ENCODE assay signal across 10 cellular contexts in genomic region chr6:36544228-36544627, GRCh38. TPM values are rescaled to one million over a fixed set of nuclear protein-coding genes. Genes with fewer than 3 reads are reported as not detected.
DNase-seq lines count a peak whose midpoint lies in the region; ATAC-seq and TF ChIP-seq lines count a peak whose summit lies in the region.
"Had no signal": no experiment of that assay in that cellular context is flagged by ENCODE, and none has a peak within 500 bp of the region (broad histone marks: within the 10 kb centered on the region; RNA-seq: fewer than 3 reads in every experiment).

No MANE protein-coding gene starts in this region.

- CTCF ChIA-PET in activated CD8-positive, alpha-beta memory T cell treated with anti-CD3 and anti-CD28 coated beads, Interleukin-2, amount 10 ng/mL, durations not matched to agents 7 days and 5 days (lab: Charles Lee), result interaction anchor here (0.8 to 3.7 kb wide), 5 partner anchors 23 to 101 kb away, joined by 3 to 27 read pairs (median 3); partner anchors contain the start of gene KCTD20
- CTCF ChIA-PET in activated CD8-positive, alpha-beta T cell treated with anti-CD3 and anti-CD28 coated beads, Interleukin-2, amount 10 ng/mL, durations not matched to agents 7 days and 5 days (lab: Charles Lee), result interaction anchor here (1.4 to 2.3 kb wide), 4 partner anchors 29 to 121 kb away, joined by 5 to 15 read pairs (median 8); no protein-coding TSS in a partner anchor

- peaks cover 6% of the 10 kb centered on the region for H3K36me3 ChIP-seq in thoracic aorta

- no peak for ATAC-seq in activated CD8-positive, alpha-beta memory T cell treated with anti-CD3 and anti-CD28 coated beads, Interleukin-2, amount 10 ng/mL, durations not matched to agents 7 days and 5 days
- ATAC-seq in activated CD8-positive, alpha-beta T cell treated with anti-CD3 and anti-CD28 coated beads, Interleukin-2, amount 10 ng/mL, durations not matched to agents 7 days and 5 days, result no peak
- no peak for ATAC-seq in thoracic aorta (ENCODE audit: insufficient number of reproducible peaks, low FRiP score, low read depth)
- no peak for ATAC-seq in GM21723 (IDR thresholded peaks at IDR 0.05; ENCODE audit: unreplicated experiment)

- peaks cover 53% of the 10 kb centered on the region for H3K4me1 Mint-ChIP-seq in activated CD8-positive, alpha-beta memory T cell treated with anti-CD3 and anti-CD28 coated beads, Interleukin-2, amount 10 ng/mL, durations not matched to agents 7 days and 5 days
- H3K4me1 Mint-ChIP-seq in activated CD8-positive, alpha-beta T cell treated with anti-CD3 and anti-CD28 coated beads, Interleukin-2, amount 10 ng/mL, durations not matched to agents 7 days and 5 days (ENCODE audit: low read depth), result peaks cover 70% of the 10 kb centered on the region
- peaks cover 10% of the 10 kb centered on the region for H3K4me1 Mint-ChIP-seq in glutamatergic neuron (ENCODE audit: low read depth, unreplicated experiment)

- peaks cover 28% of the 10 kb centered on the region for H3K36me3 Mint-ChIP-seq in activated CD8-positive, alpha-beta memory T cell treated with anti-CD3 and anti-CD28 coated beads, Interleukin-2, amount 10 ng/mL, durations not matched to agents 7 days and 5 days
- peaks cover 47% of the 10 kb centered on the region for H3K36me3 Mint-ChIP-seq in activated CD8-positive, alpha-beta T cell treated with anti-CD3 and anti-CD28 coated beads, Interleukin-2, amount 10 ng/mL, durations not matched to agents 7 days and 5 days (ENCODE audit: low read depth)
- H3K36me3 Mint-ChIP-seq in glutamatergic neuron (ENCODE audit: unreplicated experiment), result no peaks in the 10 kb centered on the region

- peak overlapping the region; percentile 14 for H3K4me3 ChIP-seq in thoracic aorta

- no peaks in the 10 kb centered on the region for H3K9me3 ChIP-seq in thoracic aorta
- H3K9me3 ChIP-seq: BE2C had no signal

- peak overlapping the region; percentile 88 for H3K27ac Mint-ChIP-seq in activated CD8-positive, alpha-beta memory T cell treated with anti-CD3 and anti-CD28 coated beads, Interleukin-2, amount 10 ng/mL, durations not matched to agents 7 days and 5 days
- peak overlapping the region; percentile 84 for H3K27ac Mint-ChIP-seq in activated CD8-positive, alpha-beta T cell treated with anti-CD3 and anti-CD28 coated beads, Interleukin-2, amount 10 ng/mL, durations not matched to agents 7 days and 5 days
- H3K27ac Mint-ChIP-seq in glutamatergic neuron (ENCODE audit: unreplicated experiment), result no peak overlapping the region

- no peaks in the 10 kb centered on the region for H3K9me3 Mint-ChIP-seq in activated CD8-positive, alpha-beta memory T cell treated with anti-CD3 and anti-CD28 coated beads, Interleukin-2, amount 10 ng/mL, durations not matched to agents 7 days and 5 days (ENCODE audit: low read depth)
- no peaks in the 10 kb centered on the region for H3K9me3 Mint-ChIP-seq in activated CD8-positive, alpha-beta T cell treated with anti-CD3 and anti-CD28 coated beads, Interleukin-2, amount 10 ng/mL, durations not matched to agents 7 days and 5 days (ENCODE audit: insufficient read depth)
- peaks cover 4% of the 10 kb centered on the region for H3K9me3 Mint-ChIP-seq in glutamatergic neuron (ENCODE audit: unreplicated experiment)

- H3K27ac ChIP-seq in thoracic aorta, result no peak overlapping the region
- no peak overlapping the region for H3K27ac ChIP-seq in substantia nigra (ENCODE audit: low read depth, low read length, poor library complexity, severe bottlenecking)

- peak overlapping the region; percentile 74 for H3K4me3 Mint-ChIP-seq in activated CD8-positive, alpha-beta memory T cell treated with anti-CD3 and anti-CD28 coated beads, Interleukin-2, amount 10 ng/mL, durations not matched to agents 7 days and 5 days
- H3K4me3 Mint-ChIP-seq in activated CD8-positive, alpha-beta T cell treated with anti-CD3 and anti-CD28 coated beads, Interleukin-2, amount 10 ng/mL, durations not matched to agents 7 days and 5 days, result peak overlapping the region; percentile 81
- H3K4me3 Mint-ChIP-seq in glutamatergic neuron (ENCODE audit: unreplicated experiment), result peak overlapping the region; percentile 74

- POLR2A ChIA-PET in activated CD8-positive, alpha-beta T cell treated with anti-CD3 and anti-CD28 coated beads, Interleukin-2, amount 10 ng/mL, durations not matched to agents 7 days and 5 days (lab: Charles Lee), result interaction anchor here (0.6 to 5.3 kb wide), 5 partner anchors 25 to 700 kb away, joined by 3 to 109 read pairs (median 4); partner anchors contain the start of gene SRSF3

- peak; percentile 83 for DNase-seq in activated CD8-positive, alpha-beta memory T cell treated with anti-CD3 and anti-CD28 coated beads, Interleukin-2, amount 10 ng/mL, durations not matched to agents 7 days and 5 days
- DNase-seq in activated CD8-positive, alpha-beta memory T cell treated with anti-CD3 and anti-CD28 coated beads for 24 hours, result no peak
- peak; percentile 79 for DNase-seq in activated CD8-positive, alpha-beta T cell treated with anti-CD3 and anti-CD28 coated beads, Interleukin-2, amount 10 ng/mL, durations not matched to agents 7 days and 5 days
- DNase-seq in glutamatergic neuron, result no peak
- DNase-seq in thoracic aorta (ENCODE audit: low spot score), result no peak
- no peak for DNase-seq in NCI-H82 treated with DMSO at 0.1 percent for 48 hours (lab: John Stamatoyannopoulos, UW; ENCODE audit: unreplicated experiment)
- no peak for DNase-seq in substantia nigra (lab: John Stamatoyannopoulos, UW)
- DNase-seq: BE2C, caudate nucleus had no signal

- no peaks in the 10 kb centered on the region for H3K27me3 ChIP-seq in thoracic aorta (replicated peaks; ENCODE audit: insufficient read depth)
- H3K27me3 ChIP-seq: BE2C had no signal

- H3K27me3 Mint-ChIP-seq in activated CD8-positive, alpha-beta memory T cell treated with anti-CD3 and anti-CD28 coated beads, Interleukin-2, amount 10 ng/mL, durations not matched to agents 7 days and 5 days, result no peaks in the 10 kb centered on the region
- H3K27me3 Mint-ChIP-seq in activated CD8-positive, alpha-beta T cell treated with anti-CD3 and anti-CD28 coated beads, Interleukin-2, amount 10 ng/mL, durations not matched to agents 7 days and 5 days (ENCODE audit: low read depth), result no peaks in the 10 kb centered on the region
- peaks cover 5% of the 10 kb centered on the region for H3K27me3 Mint-ChIP-seq in glutamatergic neuron (ENCODE audit: unreplicated experiment)

- no peak for TF ChIP-seq CTCF in glutamatergic neuron (IDR thresholded peaks at IDR 0.05; ENCODE audit: partially characterized antibody, unreplicated experiment)
- TF ChIP-seq CTCF in thoracic aorta (IDR thresholded peaks at IDR 0.05), result no peak

- H3K4me1 ChIP-seq in thoracic aorta (ENCODE audit: control insufficient read depth in 1 of 2, low read depth in 2 of 2), result peaks cover 24 to 32% of the 10 kb centered on the region in 2 donors

RNA-seq across cellular contexts. Expression of gene STK38, which starts 3.1 kb away (rescaled TPM):
- 10 to 100 TPM; 47.7 to 54.7 TPM for total RNA-seq in activated CD8-positive, alpha-beta memory T cell treated with anti-CD3 and anti-CD28 coated beads, Interleukin-2, amount 10 ng/mL, durations not matched to agents 7 days and 5 days
- total RNA-seq in activated CD8-positive, alpha-beta T cell treated with anti-CD3 and anti-CD28 coated beads, Interleukin-2, amount 10 ng/mL, durations not matched to agents 7 days and 5 days, result 10 to 100 TPM; 53.5 to 54.4 TPM
- 55.1 TPM for total RNA-seq in glutamatergic neuron (ENCODE audit: unreplicated experiment)
- total RNA-seq in thoracic aorta, result 10 to 100 TPM; 23.1 to 23.2 TPM

RNA-seq across cellular contexts. Expression of gene SRSF3, which starts 49.9 kb away (rescaled TPM):
- total RNA-seq in activated CD8-positive, alpha-beta memory T cell treated with anti-CD3 and anti-CD28 coated beads, Interleukin-2, amount 10 ng/mL, durations not matched to agents 7 days and 5 days, result 100 to 1,000 TPM; 416 to 514 TPM
- total RNA-seq in activated CD8-positive, alpha-beta T cell treated with anti-CD3 and anti-CD28 coated beads, Interleukin-2, amount 10 ng/mL, durations not matched to agents 7 days and 5 days, result 100 to 1,000 TPM; 482 to 509 TPM
- total RNA-seq in glutamatergic neuron (ENCODE audit: unreplicated experiment), result 288 TPM
- total RNA-seq in thoracic aorta, result 100 to 1,000 TPM in 1 of 2 donors, 10 to 100 TPM in 1; 88.5 to 120 TPM

Comparison
In these comparisons a context has a peak if more than half of its experiments do, and no peak if none do; other contexts are left out.
1. DNase-seq: peak in activated CD8-positive, alpha-beta memory T cell treated with anti-CD3 and anti-CD28 coated beads, Interleukin-2, amount 10 ng/mL, durations not matched to agents 7 days and 5 days (single experiment) and activated CD8-positive, alpha-beta T cell treated with anti-CD3 and anti-CD28 coated beads, Interleukin-2, amount 10 ng/mL, durations not matched to agents 7 days and 5 days (single experiment); none in activated CD8-positive, alpha-beta memory T cell treated with anti-CD3 and anti-CD28 coated beads for 24 hours (single experiment), glutamatergic neuron (single experiment), thoracic aorta (single experiment), NCI-H82 treated with DMSO at 0.1 percent for 48 hours (single experiment) and substantia nigra (0 of 49).
2. Peak in every context shown above with its lines, with median percentiles within 50 percentile points of each other: H3K4me3 Mint-ChIP-seq.